In the genomic region with DNA sequence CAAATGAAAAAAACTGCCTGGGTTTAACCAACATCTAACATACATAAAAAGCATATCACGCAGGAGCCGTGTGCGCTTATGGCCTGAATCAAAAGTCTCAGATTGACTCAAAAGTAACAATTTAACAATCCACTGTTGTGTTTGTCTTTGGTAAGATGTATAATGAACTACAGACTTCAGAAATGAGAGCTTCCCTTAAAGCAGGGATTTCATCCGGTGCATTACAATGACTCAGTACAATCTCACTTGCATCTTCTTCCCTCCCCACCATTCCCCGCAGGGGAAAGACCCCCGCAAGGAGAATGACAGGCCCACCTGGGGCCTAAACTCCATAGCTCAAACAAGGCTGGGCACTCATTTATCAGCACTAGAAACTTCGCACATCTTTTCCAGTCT, we compare ENCODE assay signal across 8 cellular contexts. TPM values are rescaled to one million over a fixed set of nuclear protein-coding genes. Genes with fewer than 3 reads are reported as not detected.
DNase-seq lines count a peak whose midpoint lies in the region; ATAC-seq, FAIRE-seq and TF ChIP-seq lines count a peak whose summit lies in the region.

No MANE protein-coding gene starts in this region.

- peak; percentile 8 for FAIRE-seq in RCC 7860 (lab: Jason Lieb, UNC)

- H3K9me3 Mint-ChIP-seq in naive B cell = peaks cover 0 to 2% (median 0%) of the 10 kb centered on the region in 7 donors

- H3K36me3 Mint-ChIP-seq in naive B cell = no peaks in the 10 kb centered on the region

- TF ChIP-seq CTCF in coronary artery (IDR thresholded peaks at IDR 0.05) = no peak

- no peaks in the 10 kb centered on the region for H3K27me3 Mint-ChIP-seq in naive B cell

- H3K27ac ChIP-seq in coronary artery = peak overlapping the region; percentile 95 to 99

- peak overlapping the region; percentile 86 to 96 (median 93) for H3K4me3 Mint-ChIP-seq in naive B cell

- DNase-seq in activated T-cell treated with anti-CD3 and anti-CD28 coated beads for 24 hours (ENCODE audit: low read depth) (peak; percentile 11), activated T-cell treated with anti-CD3 and anti-CD28 coated beads for 4 hours (no peak), RCC 7860 (ENCODE audit: low spot score) (peak; percentile 62), coronary artery (ENCODE audit: low spot score) (no peak), naive B cell (no peak), DMS79 treated with DMSO at 0.1 percent for 48 hours (lab: John Stamatoyannopoulos, UW) (no peak)

- peak overlapping the region; percentile 87 for H3K4me3 ChIP-seq in coronary artery

- peak overlapping the region; percentile 88 to 95 (median 93) for H3K27ac Mint-ChIP-seq in naive B cell

- ATAC-seq in HG02642 (IDR thresholded peaks at IDR 0.05; ENCODE audit: poor library complexity, unreplicated experiment) (peak; percentile 33), naive B cell (ENCODE audit: low read depth in 2 of 2) (no peak), HG03521 (IDR thresholded peaks at IDR 0.05; ENCODE audit: unreplicated experiment) (no peak)

- H3K4me1 Mint-ChIP-seq in naive B cell = peaks cover 35 to 71% (median 48%) of the 10 kb centered on the region in 3 donors

RNA-seq across cellular contexts. Expression of a gene that starts 1.4 kb away (rescaled TPM):
- polyA plus RNA-seq in naive B cell (ENCODE audit: low read depth in 6 of 6) = 100 to 1,000 TPM in 4 of 6 donors, 10 to 100 TPM in 2; 95.4 to 125 (median 107) TPM

Comparison
In these comparisons a context has a peak if more than half of its experiments do, and no peak if none do; other contexts are left out.
1. DNase-seq: peak in activated T-cell treated with anti-CD3 and anti-CD28 coated beads for 24 hours (single experiment) and RCC 7860 (single experiment); none in activated T-cell treated with anti-CD3 and anti-CD28 coated beads for 4 hours (single experiment), coronary artery (single experiment), naive B cell (single experiment) and DMS79 treated with DMSO at 0.1 percent for 48 hours (single experiment).